ENCODE assay signal across 19 cellular contexts in the genomic region with DNA sequence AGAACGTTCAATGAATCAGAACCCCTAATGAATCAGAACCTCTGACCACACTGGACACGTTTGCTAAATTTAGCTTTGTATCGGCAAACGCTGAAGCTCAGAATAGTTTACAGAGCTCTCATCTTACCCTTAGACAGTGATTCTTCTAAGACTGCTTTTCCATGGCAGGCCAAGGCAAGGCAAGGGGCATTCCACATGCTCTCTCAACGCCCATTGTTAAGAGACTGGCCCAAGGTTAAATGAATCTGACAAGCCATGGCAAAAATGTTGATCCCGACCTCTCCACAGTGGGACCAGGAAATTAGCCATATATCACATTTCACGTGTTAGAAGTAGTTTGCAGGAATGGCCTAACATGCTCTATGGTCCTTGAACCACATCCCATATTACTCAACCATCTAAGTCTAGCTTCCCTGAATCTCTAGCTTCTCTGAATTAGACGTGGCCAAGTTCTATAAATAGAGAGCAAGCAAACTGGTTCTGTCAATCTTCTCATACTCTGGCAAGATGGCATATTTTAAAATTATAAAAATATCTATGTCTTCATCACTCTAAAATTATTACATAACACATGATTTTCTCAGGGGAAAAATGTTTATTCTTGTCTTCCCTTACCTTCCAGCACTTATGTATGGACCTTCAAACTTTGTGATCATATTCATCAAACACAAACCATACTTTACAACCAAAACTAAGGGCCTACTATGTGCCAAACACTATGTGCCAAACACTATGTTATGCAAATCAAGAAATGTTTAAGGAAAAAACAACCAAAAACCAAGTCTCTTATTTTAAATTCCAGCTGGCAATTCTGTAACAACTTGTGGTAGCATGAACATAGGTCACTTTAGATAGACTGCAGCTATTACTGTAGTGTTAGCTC. TPM values are rescaled to one million over a fixed set of nuclear protein-coding genes. Genes with fewer than 3 reads are reported as not detected.
DNase-seq lines count a peak whose midpoint lies in the region; ATAC-seq and TF ChIP-seq lines count a peak whose summit lies in the region.
"Had no signal": no experiment of that assay in that cellular context is flagged by ENCODE, and none has a peak within 500 bp of the region (broad histone marks: within the 10 kb centered on the region; RNA-seq: fewer than 3 reads in every experiment).

No MANE protein-coding gene starts in this region.

- POLR2A ChIA-PET in WTC11 (lab: Charles Lee) = interaction anchor here (0.6 kb wide), 1 partner anchor 34 kb away, joined by 3 read pairs; no protein-coding TSS in a partner anchor

- H3K4me1 Mint-ChIP-seq in activated T-cell treated with anti-CD3 and anti-CD28 coated beads, Interleukin-2, amount 50 U/mL, for 24 hours (ENCODE audit: low read depth) = peaks cover 17% of the 10 kb centered on the region
- H3K4me1 Mint-ChIP-seq in WTC11 (peaks cover 12% of the 10 kb centered on the region), nephron progenitor cell (peaks cover 39% of the 10 kb centered on the region)

- ATAC-seq in WTC11 (no peak), left cardiac atrium (peak; percentile 37 to 69)
- ATAC-seq: activated CD8-positive, alpha-beta T cell treated with anti-CD3 and anti-CD28 coated beads, Interleukin-2, amount 10 ng/mL, durations not matched to agents 7 days and 5 days; foreskin keratinocyte; naive thymus-derived CD4-positive, alpha-beta T cell; PC-3 had no signal

- no peak for TF ChIP-seq CTCF in WTC11 (IDR thresholded peaks at IDR 0.05)
- no peak for TF ChIP-seq CTCF in nephron progenitor cell (IDR thresholded peaks at IDR 0.05)

- peak overlapping the region; percentile 20 for H3K27ac Mint-ChIP-seq in activated T-cell treated with anti-CD3 and anti-CD28 coated beads, Interleukin-2, amount 50 U/mL, for 24 hours
- H3K27ac Mint-ChIP-seq in WTC11 (0 out of 2 replicates have a peak overlapping the region, but pooled peaks have one; percentile 47), nephron progenitor cell (no peak overlapping the region)
- H3K27ac Mint-ChIP-seq: activated CD8-positive, alpha-beta T cell treated with anti-CD3 and anti-CD28 coated beads, Interleukin-2, amount 10 ng/mL, durations not matched to agents 7 days and 5 days; activated naive CD4-positive, alpha-beta T cell treated with anti-CD3 and anti-CD28 coated beads for 36 hours had no signal

- CTCF ChIA-PET in WTC11 (lab: Charles Lee) = interaction anchor here (2.1 kb wide), 1 partner anchor 254 kb away, joined by 7 read pairs; no protein-coding TSS in a partner anchor

- no peaks in the 10 kb centered on the region for H3K9me3 Mint-ChIP-seq in activated T-cell treated with anti-CD3 and anti-CD28 coated beads, Interleukin-2, amount 50 U/mL, for 24 hours
- H3K9me3 Mint-ChIP-seq in WTC11 = no peaks in the 10 kb centered on the region
- no peaks in the 10 kb centered on the region for H3K9me3 Mint-ChIP-seq in nephron progenitor cell
- H3K9me3 Mint-ChIP-seq: activated naive CD4-positive, alpha-beta T cell treated with anti-CD3 and anti-CD28 coated beads for 36 hours; naive thymus-derived CD4-positive, alpha-beta T cell had no signal

- H3K36me3 Mint-ChIP-seq in activated T-cell treated with anti-CD3 and anti-CD28 coated beads, Interleukin-2, amount 50 U/mL, for 24 hours (ENCODE audit: low read depth) = peaks cover 95% of the 10 kb centered on the region
- peaks cover 14% of the 10 kb centered on the region for H3K36me3 Mint-ChIP-seq in WTC11
- H3K36me3 Mint-ChIP-seq in nephron progenitor cell (ENCODE audit: low read depth) = peaks cover 44% of the 10 kb centered on the region

- no peak for DNase-seq in activated T-cell treated with anti-CD3 and anti-CD28 coated beads, Interleukin-2, amount 50 U/mL, for 24 hours
- no peak for DNase-seq in activated T-cell treated with anti-CD3 and anti-CD28 coated beads, Interleukin-2, amount 50 U/mL, for 1 hour
- DNase-seq in WTC11 (ENCODE audit: low spot score) = no peak
- DNase-seq in left cardiac atrium = no peak
- peak; percentile 61 for DNase-seq in stromal cell of bone marrow (ENCODE audit: low read depth)
- DNase-seq in 8988T = no peak
- no peak for DNase-seq in nephron progenitor cell
- DNase-seq in NCI-H187 treated with DMSO at 0.1 percent for 48 hours (lab: John Stamatoyannopoulos, UW) = no peak
- DNase-seq: activated CD8-positive, alpha-beta T cell treated with anti-CD3 and anti-CD28 coated beads, Interleukin-2, amount 10 ng/mL, durations not matched to agents 7 days and 5 days; activated naive CD4-positive, alpha-beta T cell treated with anti-CD3 and anti-CD28 coated beads for 36 hours; DMS 273 treated with DMSO at 0.1 percent for 48 hours; dorsolateral prefrontal cortex; foreskin keratinocyte; kidney; naive thymus-derived CD4-positive, alpha-beta T cell; NCI-H2227 treated with DMSO at 0.1 percent for 48 hours; PC-3; T-helper 9 cell; transverse colon had no signal

- H3K4me3 Mint-ChIP-seq in activated T-cell treated with anti-CD3 and anti-CD28 coated beads, Interleukin-2, amount 50 U/mL, for 24 hours = no peak overlapping the region
- H3K4me3 Mint-ChIP-seq in WTC11 (no peak overlapping the region), nephron progenitor cell (no peak overlapping the region)
- H3K4me3 Mint-ChIP-seq: activated CD8-positive, alpha-beta T cell treated with anti-CD3 and anti-CD28 coated beads, Interleukin-2, amount 10 ng/mL, durations not matched to agents 7 days and 5 days; activated naive CD4-positive, alpha-beta T cell treated with anti-CD3 and anti-CD28 coated beads for 36 hours; naive thymus-derived CD4-positive, alpha-beta T cell had no signal

- intact Hi-C loops in left cardiac atrium (cut with DNase I) = loop anchor here in 1 of 2 donors (10.0 kb wide), 1 partner anchor 55 kb away; the partner anchor contains the start of genes AAGAB and IQCH

- H3K27me3 Mint-ChIP-seq in activated T-cell treated with anti-CD3 and anti-CD28 coated beads, Interleukin-2, amount 50 U/mL, for 24 hours = no peaks in the 10 kb centered on the region
- H3K27me3 Mint-ChIP-seq in WTC11 (ENCODE audit: low read depth) = no peaks in the 10 kb centered on the region
- H3K27me3 Mint-ChIP-seq in nephron progenitor cell (ENCODE audit: low read depth, poor library complexity) = no peaks in the 10 kb centered on the region
- H3K27me3 Mint-ChIP-seq: naive thymus-derived CD4-positive, alpha-beta T cell had no signal

TF ChIP-seq in WTC11, 78 proteins besides CTCF, POLR2A, EP300 and RAD21:
- TF ChIP-seq ARID4B (CRISPR knock-in tag; IDR thresholded peaks at IDR 0.05; ENCODE audit: borderline replicate concordance) = no peak
- no peak for TF ChIP-seq NR1H2 (CRISPR knock-in tag; IDR thresholded peaks at IDR 0.05)
- no peak for TF ChIP-seq ZNF671 (CRISPR knock-in tag; IDR thresholded peaks at IDR 0.05)

RNA-seq across cellular contexts. Expression of gene AAGAB, which starts 54.3 kb away (rescaled TPM):
- total RNA-seq in WTC11 (2021) (36.6 to 41.7 TPM (median 37.2 TPM) in 3 replicates), left cardiac atrium (10 to 100 TPM; 18.0 to 26.9 TPM)

RNA-seq across cellular contexts. Expression of gene IQCH, which starts 54.5 kb away (rescaled TPM):
- 1.9 to 2.0 TPM (median 1.9 TPM) in 3 replicates for total RNA-seq in WTC11 (2021)
- total RNA-seq in left cardiac atrium = 1 to 10 TPM in 1 of 2 donors, under 1 TPM in 1; 0.53 to 1.1 TPM
